ENCODE assay signal across 1 cellular context in the genomic region with DNA sequence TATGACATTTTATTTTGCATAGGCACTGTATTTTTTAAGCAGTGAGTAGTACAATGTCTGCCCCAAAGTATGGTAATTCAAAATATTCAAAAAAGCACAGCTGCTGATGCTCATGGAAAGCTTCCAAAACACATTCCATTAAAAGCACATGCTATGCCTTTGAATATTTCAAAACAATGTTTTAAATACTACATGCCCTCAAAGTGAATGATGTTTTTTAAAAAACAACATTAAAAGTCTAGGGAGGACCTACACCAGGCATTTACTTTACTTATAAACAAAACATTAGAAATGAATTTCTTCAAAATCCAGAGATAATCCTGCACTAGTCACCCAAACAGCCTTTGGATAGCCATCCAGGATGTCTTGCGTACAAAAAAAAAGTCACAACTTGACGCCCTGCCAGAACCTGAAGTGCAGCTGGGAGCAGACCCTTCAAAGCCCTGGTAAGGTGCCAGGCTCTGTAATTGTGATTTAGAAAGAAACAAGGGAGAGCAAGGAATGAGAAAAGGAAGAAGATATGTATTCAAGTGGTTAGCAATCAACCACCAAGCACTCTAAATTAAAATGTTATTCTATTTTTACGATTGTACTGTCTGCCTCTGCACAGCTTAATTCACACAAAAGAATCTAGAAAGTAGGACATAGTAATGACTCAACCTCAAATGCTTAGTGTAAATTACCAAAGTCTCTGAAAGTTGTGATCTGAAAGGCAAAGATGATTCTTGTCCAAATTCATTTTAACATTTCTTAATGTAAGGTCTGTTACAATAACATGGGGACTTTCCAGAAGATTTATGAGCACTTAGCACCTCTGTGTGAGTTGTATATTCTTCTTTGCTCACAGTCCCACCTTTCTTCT.
TF ChIP-seq lines count a peak whose summit lies in the region.

No MANE protein-coding gene starts in this region.

TF ChIP-seq in SK-N-SH, 30 proteins besides CTCF, POLR2A, EP300 and RAD21 (continued from another document):
- TF ChIP-seq TAF1 (IDR thresholded peaks at IDR 0.05; ENCODE audit: borderline replicate concordance, low read depth, low read length) (no peak), RXRA (IDR thresholded peaks at IDR 0.05; ENCODE audit: borderline replicate concordance, low read depth) (no peak), NFIC (IDR thresholded peaks at IDR 0.05; ENCODE audit: borderline replicate concordance) (no peak), SIN3A (IDR thresholded peaks at IDR 0.05; ENCODE audit: borderline replicate concordance, low read depth, low read length) (no peak)
TF ChIP-seq in SK-N-SH: peak in this region for 2.
